ENCODE assay signal across 9 cellular contexts in the genomic region with DNA sequence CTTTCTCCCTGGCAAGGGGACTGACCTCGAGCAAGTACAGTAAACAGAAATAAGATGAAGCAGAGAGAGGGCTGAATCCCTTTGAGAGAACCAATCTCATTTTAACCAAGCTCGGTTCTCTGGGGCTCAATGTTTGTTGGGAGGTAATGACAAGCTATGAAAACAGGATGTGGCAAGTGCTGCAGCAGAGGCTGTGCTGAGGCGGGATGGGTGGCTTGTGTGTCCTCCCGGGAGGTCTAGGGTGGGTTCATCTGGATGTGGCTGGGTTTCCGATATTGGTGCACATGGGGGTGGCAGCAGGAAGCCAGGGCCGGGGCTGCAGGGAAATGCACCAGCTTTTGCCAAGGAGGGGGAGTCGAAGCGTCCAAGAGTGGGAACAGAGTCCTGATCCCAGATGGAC.
DNase-seq lines count a peak whose midpoint lies in the region; ATAC-seq and TF ChIP-seq lines count a peak whose summit lies in the region.
"Had no signal": no experiment of that assay in that cellular context is flagged by ENCODE, and none has a peak within 500 bp of the region (broad histone marks: within the 10 kb centered on the region; RNA-seq: fewer than 3 reads in every experiment).

No MANE protein-coding gene starts in this region.

- TF ChIP-seq EP300 in transverse colon (IDR thresholded peaks at IDR 0.05; ENCODE audit: low read depth): no peak

- H3K4me3 ChIP-seq in mucosa of descending colon (no peak overlapping the region), transverse colon (no peak overlapping the region)

- intact Hi-C loops in mucosa of descending colon (cut with DNase I, micrococcal nuclease): no loop called here
- intact Hi-C loops in transverse colon (cut with DNase I; ENCODE audit: low total_unique reads): no loop called here

- in situ Hi-C loops in transverse colon (cut with MboI; ENCODE audit: low pct_ligation_motif_present in 1 of 4, low pct_unique_long_range_greater_than_20kb in 1 of 4, low sequenced_read_pairs in 3 of 4): no loop called here

- H3K9me3 ChIP-seq in mucosa of descending colon (no peaks in the 10 kb centered on the region), transverse colon (no peaks in the 10 kb centered on the region)

- no peak for TF ChIP-seq POLR2A in transverse colon (IDR thresholded peaks at IDR 0.05)

- no peak overlapping the region for H3K27ac ChIP-seq in transverse colon

- H3K36me3 ChIP-seq in mucosa of descending colon (ENCODE audit: low read depth): no peaks in the 10 kb centered on the region
- no peaks in the 10 kb centered on the region for H3K36me3 ChIP-seq in transverse colon

- DNase-seq in activated naive CD4-positive, alpha-beta T cell treated with Interleukin-2 at 50 U/mL for 16 hours: peak; percentile 25
- DNase-seq in activated naive CD4-positive, alpha-beta T cell treated with anti-CD3 and anti-CD28 coated beads, Interleukin-2, amount 50 U/mL, for 16 hours: no peak
- peak; percentile 47 for DNase-seq in activated T-cell treated with anti-CD3 and anti-CD28 coated beads, Interleukin-2, amount 50 U/mL, for 24 hours
- DNase-seq in mucosa of descending colon: peak in 1 of 3 donors; percentile 73
- peak; percentile 48 for DNase-seq in transverse colon
- no peak for DNase-seq in cortex of kidney (lab: John Stamatoyannopoulos, UW)
- no peak for DNase-seq in SKM-1 (lab: John Stamatoyannopoulos, UW; ENCODE audit: unreplicated experiment)
- DNase-seq in NCI-H1694 treated with DMSO at 0.1 percent for 48 hours (lab: John Stamatoyannopoulos, UW): no peak
- DNase-seq: NCI-H526 treated with DMSO at 0.1 percent for 48 hours had no signal

- H3K27ac Mint-ChIP-seq in activated T-cell treated with anti-CD3 and anti-CD28 coated beads, Interleukin-2, amount 50 U/mL, for 24 hours: peak overlapping the region; percentile 91

- H3K4me3 Mint-ChIP-seq in activated T-cell treated with anti-CD3 and anti-CD28 coated beads, Interleukin-2, amount 50 U/mL, for 24 hours: no peak overlapping the region

- peaks cover 69% of the 10 kb centered on the region for H3K4me1 Mint-ChIP-seq in activated T-cell treated with anti-CD3 and anti-CD28 coated beads, Interleukin-2, amount 50 U/mL, for 24 hours (ENCODE audit: low read depth)

- no peaks in the 10 kb centered on the region for H3K9me3 Mint-ChIP-seq in activated T-cell treated with anti-CD3 and anti-CD28 coated beads, Interleukin-2, amount 50 U/mL, for 24 hours

- WGBS in transverse colon (ENCODE audit: low coverage in 1 of 2), 2 donors: 50 to 57% methylated on average over 2 to 8 of the region's 8 CpGs

- TF ChIP-seq CTCF in mucosa of descending colon (IDR thresholded peaks at IDR 0.05): no peak
- TF ChIP-seq CTCF in transverse colon (IDR thresholded peaks at IDR 0.05): no peak

- H3K27me3 ChIP-seq in transverse colon: no peaks in the 10 kb centered on the region

- ATAC-seq in mucosa of descending colon: peak; percentile 82

- H3K4me1 ChIP-seq in mucosa of descending colon (ENCODE audit: low read depth) (peaks cover 6% of the 10 kb centered on the region), transverse colon (peaks cover 0 to 5% (median under 1%) of the 10 kb centered on the region in 4 donors)

- peaks cover 33% of the 10 kb centered on the region for H3K36me3 Mint-ChIP-seq in activated T-cell treated with anti-CD3 and anti-CD28 coated beads, Interleukin-2, amount 50 U/mL, for 24 hours (ENCODE audit: low read depth)

- H3K27me3 Mint-ChIP-seq in activated T-cell treated with anti-CD3 and anti-CD28 coated beads, Interleukin-2, amount 50 U/mL, for 24 hours: no peaks in the 10 kb centered on the region

Comparison
In these comparisons a context has a peak if more than half of its experiments do, and no peak if none do; other contexts are left out.
1. DNase-seq: peak in activated naive CD4-positive, alpha-beta T cell treated with Interleukin-2 at 50 U/mL for 16 hours (single experiment), activated T-cell treated with anti-CD3 and anti-CD28 coated beads, Interleukin-2, amount 50 U/mL, for 24 hours (single experiment) and transverse colon (single experiment); none in activated naive CD4-positive, alpha-beta T cell treated with anti-CD3 and anti-CD28 coated beads, Interleukin-2, amount 50 U/mL, for 16 hours (single experiment), cortex of kidney (single experiment), SKM-1 (single experiment) and NCI-H1694 treated with DMSO at 0.1 percent for 48 hours (single experiment).